8 cellular contexts compared by ENCODE assay signal in genomic region chr3:167913218-167913902, GRCh38.
A peak's percentile ranks its signal among the peaks of the same experiment; 100 is the strongest.
DNase-seq lines count a peak whose midpoint lies in the region; ATAC-seq and TF ChIP-seq lines count a peak whose summit lies in the region.

No MANE protein-coding gene starts in this region.

- CTCF ChIA-PET in A673 (lab: Charles Lee): no interaction called here

- 0 to 2% methylated on average over 4 of the region's 4 CpGs for WGBS in GM23248 (ENCODE audit: low coverage in 1 of 2, low lambda C conversion rate in 2 of 2, missing lambda C conversion rate in 2 of 2), 2 experiments

- TF ChIP-seq CTCF in A673 (conservative IDR thresholded peaks at IDR 0.05; ENCODE audit: low read depth, low read length): no peak

- peak overlapping the region; percentile 5 for H3K4me2 ChIP-seq in GM23248 (ENCODE audit: unreplicated experiment)

- POLR2A ChIA-PET in A673 (lab: Charles Lee; ENCODE audit: low non-redundant PET): no interaction called here

- H3K4me1 ChIP-seq in A673 (ENCODE audit: insufficient read depth, low read length, poor library complexity, severe bottlenecking) (no peaks in the 10 kb centered on the region), GM23248 (ENCODE audit: insufficient read depth) (peaks cover 9% of the 10 kb centered on the region)

- no peaks in the 10 kb centered on the region for H3K9me3 ChIP-seq in A673 (ENCODE audit: low read depth, low read length, poor library complexity, severe bottlenecking)
- H3K9me3 ChIP-seq in GM23248 (ENCODE audit: low read depth): no peaks in the 10 kb centered on the region

- H4K20me1 ChIP-seq in GM23248 (ENCODE audit: insufficient read depth): no peaks in the 10 kb centered on the region

- no peaks in the 10 kb centered on the region for H3K79me2 ChIP-seq in GM23248 (ENCODE audit: insufficient read depth)

- in situ Hi-C loops in GM23248 (cut with MboI): no loop called here

- H3K9me2 ChIP-seq in GM23248 (ENCODE audit: insufficient read depth): no peaks in the 10 kb centered on the region

- no peak for ATAC-seq in left colon

- BruUV-seq in A673 (replicated peaks; lab: Mats Ljungman, UMichigan): no TSS peak

- DNase-seq in A673 (ENCODE audit: low spot score) (peak; percentile 29), GM23248 (peak; percentile 73), OCI-M1 (lab: John Stamatoyannopoulos, UW) (peak; percentile 62), fibroblast of peridontal ligament (ENCODE audit: extremely low read depth) (peak; percentile 53), ecto neural progenitor cell (ENCODE audit: low spot score) (no peak), NK-92 (lab: John Stamatoyannopoulos, UW; ENCODE audit: unreplicated experiment) (no peak), left colon (no peak), GDM1 (lab: John Stamatoyannopoulos, UW) (no peak)

- H3K27me3 ChIP-seq in A673 (replicated peaks; ENCODE audit: insufficient read depth, low read depth, low read length, poor library complexity): no peaks in the 10 kb centered on the region
- 0 out of 2 replicates have a peak, but pooled peaks cover 25% of the 10 kb centered on the region for H3K27me3 ChIP-seq in GM23248 (replicated peaks; ENCODE audit: insufficient read depth)

- no peak overlapping the region for H3K9ac ChIP-seq in GM23248

- H3K27ac ChIP-seq in A673 (ENCODE audit: low read depth, low read length, poor library complexity, severe bottlenecking): no peak overlapping the region
- no peak overlapping the region for H3K27ac ChIP-seq in GM23248

- no peak overlapping the region for H2AFZ ChIP-seq in GM23248

- H3K4me3 ChIP-seq in A673 (ENCODE audit: low read depth, low read length, poor library complexity, severe bottlenecking): no peak overlapping the region
- H3K4me3 ChIP-seq in GM23248: no peak overlapping the region

- peaks cover 13% of the 10 kb centered on the region; the same call in 1 of the 2 replicates for H3F3A ChIP-seq in GM23248 (ENCODE audit: insufficient read depth)

- intact Hi-C loops in A673 (cut with micrococcal nuclease; ENCODE audit: unreplicated experiment): no loop called here
- intact Hi-C loops in left colon (cut with DNase I, micrococcal nuclease): no loop called here

- H3K36me3 ChIP-seq in A673 (ENCODE audit: insufficient read depth, low read length, poor library complexity, severe bottlenecking) (no peaks in the 10 kb centered on the region), GM23248 (ENCODE audit: low read depth) (no peaks in the 10 kb centered on the region)

Comparison
In these comparisons a context has a peak if more than half of its experiments do, and no peak if none do; other contexts are left out.
1. DNase-seq: peak in A673 (single experiment), GM23248 (single experiment), OCI-M1 (single experiment) and fibroblast of peridontal ligament (single experiment); none in ecto neural progenitor cell (single experiment), NK-92 (single experiment), left colon (0 of 2) and GDM1 (single experiment).